In the genomic region with DNA sequence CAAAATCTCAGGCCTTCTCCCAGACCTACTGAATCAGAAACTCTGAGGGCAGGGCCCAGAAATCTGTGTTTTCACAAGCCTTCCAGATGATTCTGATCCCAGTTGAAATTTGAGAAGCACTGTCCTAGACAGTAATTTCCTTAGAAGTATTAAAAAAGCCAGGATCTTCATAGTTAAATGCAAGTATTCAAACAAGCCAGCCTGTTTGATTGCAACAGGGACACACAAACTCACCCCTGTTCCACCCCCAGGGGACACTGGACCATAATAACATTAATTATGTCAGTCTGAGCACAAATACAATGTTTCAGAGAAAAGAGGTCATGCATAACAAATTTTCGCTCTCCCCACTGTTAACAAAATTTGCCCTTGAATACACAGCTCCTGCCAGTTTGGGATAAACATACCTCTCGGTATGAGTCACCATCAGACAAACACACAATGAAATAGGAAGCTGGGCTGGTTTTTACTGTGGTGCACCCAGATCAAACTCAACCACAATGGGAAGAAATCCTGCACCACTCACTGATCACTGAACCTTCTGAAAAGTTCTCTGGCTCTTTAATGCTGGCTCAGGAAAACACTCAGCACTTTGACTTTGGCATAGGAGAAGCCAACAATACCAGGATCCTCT, we compare ENCODE assay signal across 1 cellular context.
TF ChIP-seq lines count a peak whose summit lies in the region.

No MANE protein-coding gene starts in this region.

TF ChIP-seq in GM23338, 12 proteins besides CTCF, POLR2A, EP300 and RAD21:
- TF ChIP-seq, protein P1, sequence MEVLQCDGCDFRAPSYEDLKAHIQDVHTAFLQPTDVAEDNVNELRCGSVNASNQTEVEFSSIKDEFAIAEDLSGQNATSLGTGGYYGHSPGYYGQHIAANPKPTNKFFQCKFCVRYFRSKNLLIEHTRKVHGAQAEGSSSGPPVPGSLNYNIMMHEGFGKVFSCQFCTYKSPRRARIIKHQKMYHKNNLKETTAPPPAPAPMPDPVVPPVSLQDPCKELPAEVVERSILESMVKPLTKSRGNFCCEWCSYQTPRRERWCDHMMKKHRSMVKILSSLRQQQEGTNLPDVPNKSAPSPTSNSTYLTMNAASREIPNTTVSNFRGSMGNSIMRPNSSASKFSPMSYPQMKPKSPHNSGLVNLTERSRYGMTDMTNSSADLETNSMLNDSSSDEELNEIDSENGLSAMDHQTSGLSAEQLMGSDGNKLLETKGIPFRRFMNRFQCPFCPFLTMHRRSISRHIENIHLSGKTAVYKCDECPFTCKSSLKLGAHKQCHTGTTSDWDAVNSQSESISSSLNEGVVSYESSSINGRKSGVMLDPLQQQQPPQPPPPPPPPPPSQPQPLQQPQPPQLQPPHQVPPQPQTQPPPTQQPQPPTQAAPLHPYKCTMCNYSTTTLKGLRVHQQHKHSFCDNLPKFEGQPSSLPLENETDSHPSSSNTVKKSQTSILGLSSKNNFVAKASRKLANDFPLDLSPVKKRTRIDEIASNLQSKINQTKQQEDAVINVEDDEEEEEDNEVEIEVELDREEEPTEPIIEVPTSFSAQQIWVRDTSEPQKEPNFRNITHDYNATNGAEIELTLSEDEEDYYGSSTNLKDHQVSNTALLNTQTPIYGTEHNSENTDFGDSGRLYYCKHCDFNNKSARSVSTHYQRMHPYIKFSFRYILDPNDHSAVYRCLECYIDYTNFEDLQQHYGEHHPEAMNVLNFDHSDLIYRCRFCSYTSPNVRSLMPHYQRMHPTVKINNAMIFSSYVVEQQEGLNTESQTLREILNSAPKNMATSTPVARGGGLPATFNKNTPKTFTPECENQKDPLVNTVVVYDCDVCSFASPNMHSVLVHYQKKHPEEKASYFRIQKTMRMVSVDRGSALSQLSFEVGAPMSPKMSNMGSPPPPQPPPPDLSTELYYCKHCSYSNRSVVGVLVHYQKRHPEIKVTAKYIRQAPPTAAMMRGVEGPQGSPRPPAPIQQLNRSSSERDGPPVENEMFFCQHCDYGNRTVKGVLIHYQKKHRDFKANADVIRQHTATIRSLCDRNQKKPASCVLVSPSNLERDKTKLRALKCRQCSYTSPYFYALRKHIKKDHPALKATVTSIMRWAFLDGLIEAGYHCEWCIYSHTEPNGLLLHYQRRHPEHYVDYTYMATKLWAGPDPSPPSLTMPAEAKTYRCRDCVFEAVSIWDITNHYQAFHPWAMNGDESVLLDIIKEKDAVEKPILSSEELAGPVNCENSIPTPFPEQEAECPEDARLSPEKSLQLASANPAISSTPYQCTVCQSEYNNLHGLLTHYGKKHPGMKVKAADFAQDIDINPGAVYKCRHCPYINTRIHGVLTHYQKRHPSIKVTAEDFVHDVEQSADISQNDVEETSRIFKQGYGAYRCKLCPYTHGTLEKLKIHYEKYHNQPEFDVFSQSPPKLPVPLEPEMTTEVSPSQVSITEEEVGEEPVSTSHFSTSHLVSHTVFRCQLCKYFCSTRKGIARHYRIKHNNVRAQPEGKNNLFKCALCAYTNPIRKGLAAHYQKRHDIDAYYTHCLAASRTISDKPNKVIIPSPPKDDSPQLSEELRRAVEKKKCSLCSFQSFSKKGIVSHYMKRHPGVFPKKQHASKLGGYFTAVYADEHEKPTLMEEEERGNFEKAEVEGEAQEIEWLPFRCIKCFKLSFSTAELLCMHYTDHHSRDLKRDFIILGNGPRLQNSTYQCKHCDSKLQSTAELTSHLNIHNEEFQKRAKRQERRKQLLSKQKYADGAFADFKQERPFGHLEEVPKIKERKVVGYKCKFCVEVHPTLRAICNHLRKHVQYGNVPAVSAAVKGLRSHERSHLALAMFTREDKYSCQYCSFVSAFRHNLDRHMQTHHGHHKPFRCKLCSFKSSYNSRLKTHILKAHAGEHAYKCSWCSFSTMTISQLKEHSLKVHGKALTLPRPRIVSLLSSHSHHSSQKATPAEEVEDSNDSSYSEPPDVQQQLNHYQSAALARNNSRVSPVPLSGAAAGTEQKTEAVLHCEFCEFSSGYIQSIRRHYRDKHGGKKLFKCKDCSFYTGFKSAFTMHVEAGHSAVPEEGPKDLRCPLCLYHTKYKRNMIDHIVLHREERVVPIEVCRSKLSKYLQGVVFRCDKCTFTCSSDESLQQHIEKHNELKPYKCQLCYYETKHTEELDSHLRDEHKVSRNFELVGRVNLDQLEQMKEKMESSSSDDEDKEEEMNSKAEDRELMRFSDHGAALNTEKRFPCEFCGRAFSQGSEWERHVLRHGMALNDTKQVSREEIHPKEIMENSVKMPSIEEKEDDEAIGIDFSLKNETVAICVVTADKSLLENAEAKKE (CRISPR knock-in tag; IDR thresholded peaks at IDR 0.05), result 0 out of 2 replicates have a peak, but pooled peaks have one; percentile 43
- TF ChIP-seq JUNB (IDR thresholded peaks at IDR 0.05; ENCODE audit: unreplicated experiment), result no peak
- TF ChIP-seq POLR2AphosphoS5 (IDR thresholded peaks at IDR 0.05; ENCODE audit: low read depth), result no peak
- no peak for TF ChIP-seq ZNF331 (CRISPR knock-in tag; IDR thresholded peaks at IDR 0.05; ENCODE audit: low read depth)
- no peak for TF ChIP-seq STAT1 (IDR thresholded peaks at IDR 0.05; ENCODE audit: unreplicated experiment)
